In the genomic region with DNA sequence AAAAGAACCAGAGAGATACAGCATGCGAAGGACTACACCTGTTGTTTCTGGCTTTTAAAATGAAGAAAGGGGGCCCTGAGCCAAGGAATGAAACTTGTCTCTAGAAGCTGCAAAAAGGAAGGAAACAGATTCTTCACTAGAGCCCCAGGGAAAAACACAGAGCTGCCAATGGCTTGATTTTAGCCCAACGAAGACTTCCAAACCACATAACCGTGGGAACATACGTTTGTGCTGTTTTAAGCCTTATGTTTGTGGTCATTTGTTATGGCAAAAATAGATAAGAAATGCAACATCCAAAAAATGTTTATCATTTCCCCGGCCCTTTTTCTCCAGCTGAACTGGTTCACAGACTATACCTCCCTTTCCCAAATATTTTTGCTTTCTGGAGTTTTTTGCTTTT, we compare ENCODE assay signal across 26 cellular contexts.
"Had no signal": no experiment of that assay in that cellular context is flagged by ENCODE, and none has a peak within 500 bp of the region (broad histone marks: within the 10 kb centered on the region; RNA-seq: fewer than 3 reads in every experiment).

No MANE protein-coding gene starts in this region.

- ATAC-seq: foreskin keratinocyte; gastroesophageal sphincter; heart left ventricle; left ventricle myocardium superior; lower lobe of right lung; natural killer cell; psoas muscle; right cardiac atrium; stimulated activated memory B cell treated with anti-CD40 and anti-IgM and Interleukin-4, amounts not matched to agents 10 μg/mL and 1 μg/mL and 100 μg/mL, for 72 hours; stimulated activated naive CD8-positive, alpha-beta T cell treated with anti-CD3 and anti-CD28 coated beads, Interleukin-15, Interleukin-2, amounts not matched to agents 100 U/mL and 50 U/mL, for 24 hours had no signal

- H3K4me2 ChIP-seq: hepatocyte had no signal

- H3K4me1 Mint-ChIP-seq: natural killer cell; stimulated activated memory B cell treated with anti-CD40 and anti-IgM and Interleukin-4, amounts not matched to agents 10 μg/mL and 1 μg/mL and 100 μg/mL, for 72 hours had no signal

- H3K27ac ChIP-seq: coronary artery, esophagus muscularis mucosa, foreskin keratinocyte, gastroesophageal sphincter, heart left ventricle, hepatocyte, lower lobe of right lung, ovary, psoas muscle, sigmoid colon, skin epidermis, spleen, testis, tibial artery had no signal

- H3K27me3 ChIP-seq: esophagus muscularis mucosa, foreskin keratinocyte, gastroesophageal sphincter, heart left ventricle, hepatocyte, ovary, sigmoid colon, spleen, testis, tibial artery had no signal

- H3K9me3 ChIP-seq: esophagus muscularis mucosa, gastroesophageal sphincter, lower lobe of right lung, ovary, psoas muscle, sigmoid colon, testis, tibial artery had no signal

- H3K4me1 ChIP-seq: esophagus muscularis mucosa, gastroesophageal sphincter, heart left ventricle, lower lobe of right lung, psoas muscle, sigmoid colon, spleen, testis, tibial artery had no signal

- H3K36me3 ChIP-seq: esophagus muscularis mucosa, gastroesophageal sphincter, heart left ventricle, lower lobe of right lung, ovary, sigmoid colon, spleen, tibial artery had no signal

- H3K4me3 Mint-ChIP-seq: natural killer cell; stimulated activated memory B cell treated with anti-CD40 and anti-IgM and Interleukin-4, amounts not matched to agents 10 μg/mL and 1 μg/mL and 100 μg/mL, for 72 hours; type B pancreatic cell had no signal

- H3K4me3 ChIP-seq: coronary artery, esophagus muscularis mucosa, gastroesophageal sphincter, heart left ventricle, hepatocyte, lower lobe of right lung, ovary, psoas muscle, sigmoid colon, skin epidermis, spleen, testis, tibial artery had no signal

- H3K27ac Mint-ChIP-seq: natural killer cell; stimulated activated memory B cell treated with anti-CD40 and anti-IgM and Interleukin-4, amounts not matched to agents 10 μg/mL and 1 μg/mL and 100 μg/mL, for 72 hours; type B pancreatic cell had no signal

- H3K36me3 Mint-ChIP-seq: stimulated activated memory B cell treated with anti-CD40 and anti-IgM and Interleukin-4, amounts not matched to agents 10 μg/mL and 1 μg/mL and 100 μg/mL, for 72 hours; type B pancreatic cell had no signal

- DNase-seq: dermis blood vessel endothelial cell; effector memory CD4-positive, alpha-beta T cell; foreskin keratinocyte; left ventricle myocardium superior; lower lobe of right lung; natural killer cell; occipital lobe; ovary; posterior cingulate gyrus; psoas muscle; right cardiac atrium; sigmoid colon; spleen; stimulated activated CD4-positive, alpha-beta T cell treated with anti-CD3 and anti-CD28 coated beads, Interleukin-4, amount 100 ng/mL, for 4 hours; stimulated activated naive CD8-positive, alpha-beta T cell treated with anti-CD3 and anti-CD28 coated beads, Interleukin-15, Interleukin-2, amounts not matched to agents 100 U/mL and 50 U/mL, for 24 hours; substantia nigra; testis; tibial artery had no signal

- H3K9me3 Mint-ChIP-seq: type B pancreatic cell had no signal

- H3K27me3 Mint-ChIP-seq: stimulated activated memory B cell treated with anti-CD40 and anti-IgM and Interleukin-4, amounts not matched to agents 10 μg/mL and 1 μg/mL and 100 μg/mL, for 72 hours; type B pancreatic cell had no signal
